ENCODE assay signal across 1 cellular context in the genomic region with DNA sequence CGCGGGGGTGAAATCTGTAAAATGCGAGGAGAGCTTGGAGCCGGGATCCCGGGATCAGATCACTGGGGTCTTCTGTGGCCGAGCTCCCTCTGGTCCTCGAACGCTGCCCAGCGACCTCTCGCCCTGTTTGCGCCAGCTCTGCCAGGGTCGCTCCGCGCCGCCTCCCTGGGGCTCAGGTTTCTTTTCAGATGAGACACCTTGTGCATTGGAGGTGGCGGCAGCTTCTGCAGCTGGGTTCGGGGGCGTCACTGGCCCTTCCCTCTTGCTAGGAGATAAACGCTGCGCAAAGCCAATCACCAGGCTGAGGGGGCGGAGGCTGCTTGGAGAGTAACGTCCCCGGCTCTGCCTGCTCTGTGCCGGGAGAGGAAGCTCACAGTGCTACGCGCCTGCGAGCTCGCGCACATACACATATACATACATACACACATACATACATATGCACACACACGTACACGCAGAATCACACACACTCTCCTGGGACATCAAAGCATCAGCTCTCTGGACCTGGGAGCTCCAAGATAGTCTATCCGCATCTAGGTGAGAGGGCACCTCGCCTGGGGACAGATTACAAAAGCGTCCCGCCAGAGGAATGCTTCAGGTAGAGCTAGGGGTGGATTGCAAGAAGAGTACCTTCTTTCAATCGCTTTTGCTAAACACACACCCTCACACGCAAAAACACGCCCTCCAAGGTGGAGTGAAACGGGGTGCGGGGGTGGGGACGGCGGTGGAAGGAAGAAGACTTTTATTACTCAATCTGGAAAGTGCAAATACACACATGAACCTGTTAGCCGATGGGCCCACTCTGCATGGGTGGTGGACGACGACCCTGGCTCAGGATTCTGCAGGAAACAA.
TF ChIP-seq lines count a peak whose summit lies in the region.

A gene with protein sequence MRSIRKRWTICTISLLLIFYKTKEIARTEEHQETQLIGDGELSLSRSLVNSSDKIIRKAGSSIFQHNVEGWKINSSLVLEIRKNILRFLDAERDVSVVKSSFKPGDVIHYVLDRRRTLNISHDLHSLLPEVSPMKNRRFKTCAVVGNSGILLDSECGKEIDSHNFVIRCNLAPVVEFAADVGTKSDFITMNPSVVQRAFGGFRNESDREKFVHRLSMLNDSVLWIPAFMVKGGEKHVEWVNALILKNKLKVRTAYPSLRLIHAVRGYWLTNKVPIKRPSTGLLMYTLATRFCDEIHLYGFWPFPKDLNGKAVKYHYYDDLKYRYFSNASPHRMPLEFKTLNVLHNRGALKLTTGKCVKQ (minus strand): TSS at position 247 of the 852 bp plus-strand sequence. CDS start 327 bp downstream, outside the sequence.

TF ChIP-seq in IMR-90, 13 proteins besides CTCF, POLR2A, EP300 and RAD21 (continued from another document):
- no peak for TF ChIP-seq FOS (IDR thresholded peaks at IDR 0.05; ENCODE audit: low read depth, low read length)
- TF ChIP-seq NFE2L2 (IDR thresholded peaks at IDR 0.05; ENCODE audit: low read depth, low read length) = no peak
- TF ChIP-seq RFX5 (IDR thresholded peaks at IDR 0.05; ENCODE audit: low read depth, low read length) = no peak
- TF ChIP-seq, protein P1, sequence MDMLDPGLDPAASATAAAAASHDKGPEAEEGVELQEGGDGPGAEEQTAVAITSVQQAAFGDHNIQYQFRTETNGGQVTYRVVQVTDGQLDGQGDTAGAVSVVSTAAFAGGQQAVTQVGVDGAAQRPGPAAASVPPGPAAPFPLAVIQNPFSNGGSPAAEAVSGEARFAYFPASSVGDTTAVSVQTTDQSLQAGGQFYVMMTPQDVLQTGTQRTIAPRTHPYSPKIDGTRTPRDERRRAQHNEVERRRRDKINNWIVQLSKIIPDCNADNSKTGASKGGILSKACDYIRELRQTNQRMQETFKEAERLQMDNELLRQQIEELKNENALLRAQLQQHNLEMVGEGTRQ (IDR thresholded peaks at IDR 0.05; ENCODE audit: low read depth, low read length) = no peak
- TF ChIP-seq, protein P2, sequence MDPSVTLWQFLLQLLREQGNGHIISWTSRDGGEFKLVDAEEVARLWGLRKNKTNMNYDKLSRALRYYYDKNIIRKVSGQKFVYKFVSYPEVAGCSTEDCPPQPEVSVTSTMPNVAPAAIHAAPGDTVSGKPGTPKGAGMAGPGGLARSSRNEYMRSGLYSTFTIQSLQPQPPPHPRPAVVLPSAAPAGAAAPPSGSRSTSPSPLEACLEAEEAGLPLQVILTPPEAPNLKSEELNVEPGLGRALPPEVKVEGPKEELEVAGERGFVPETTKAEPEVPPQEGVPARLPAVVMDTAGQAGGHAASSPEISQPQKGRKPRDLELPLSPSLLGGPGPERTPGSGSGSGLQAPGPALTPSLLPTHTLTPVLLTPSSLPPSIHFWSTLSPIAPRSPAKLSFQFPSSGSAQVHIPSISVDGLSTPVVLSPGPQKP (IDR thresholded peaks at IDR 0.05; ENCODE audit: borderline replicate concordance, low read depth, low read length) = no peak
- TF ChIP-seq RCOR1 (IDR thresholded peaks at IDR 0.05; ENCODE audit: insufficient replicate concordance, low read length) = no peak
- TF ChIP-seq CEBPB (IDR thresholded peaks at IDR 0.05; ENCODE audit: low read depth, low read length) = no peak
- no peak for TF ChIP-seq MAFK (IDR thresholded peaks at IDR 0.05; ENCODE audit: low read depth, low read length)
- no peak for TF ChIP-seq MAZ (IDR thresholded peaks at IDR 0.05; ENCODE audit: borderline replicate concordance, low read depth, low read length)
- no peak for TF ChIP-seq MXI1 (IDR thresholded peaks at IDR 0.05; ENCODE audit: borderline replicate concordance, low read depth, low read length)
- no peak for TF ChIP-seq CHD1 (IDR thresholded peaks at IDR 0.05; ENCODE audit: low read depth, low read length)
